In genomic region chr4:185799442-185799841, GRCh38 we compare ENCODE assay signal across 18 cellular contexts. TPM values are rescaled to one million over a fixed set of nuclear protein-coding genes. Genes with fewer than 3 reads are reported as not detected.
DNase-seq lines count a peak whose midpoint lies in the region; ATAC-seq, FAIRE-seq and TF ChIP-seq lines count a peak whose summit lies in the region.
"Had no signal": no experiment of that assay in that cellular context is flagged by ENCODE, and none has a peak within 500 bp of the region (broad histone marks: within the 10 kb centered on the region; RNA-seq: fewer than 3 reads in every experiment).

No MANE protein-coding gene starts in this region.

- no peak overlapping the region for H3K56ac ChIP-seq in H1 (replicated peaks; ENCODE audit: insufficient read length, low read depth, low read length)

- H3K23ac ChIP-seq in H1 (ENCODE audit: insufficient read length), result no peak overlapping the region

- 90% methylated on average over 10 of the region's 10 CpGs; no CpG with 5 or more reads in 1 of the 2 experiments for whole genome bisulfite sequencing in H1 (ENCODE audit: extremely low coverage in 1 of 2, insufficient coverage in 1 of 2, insufficient read length in 1 of 2, insufficient replicate concordance in 2 of 2, low coverage in 1 of 2, low lambda C conversion rate in 2 of 2, missing lambda C conversion rate in 1 of 2), 2 experiments
- WGBS in sigmoid colon, 2 donors, result 92 to 93% methylated on average over 10 of the region's 10 CpGs

- H3K4me1 ChIP-seq in cardiac muscle cell (ENCODE audit: low read depth) (peaks cover 48% of the 10 kb centered on the region), H1 (replicated peaks in 1 of 4; ENCODE audit: control insufficient read depth in 3 of 4, insufficient read depth in 4 of 4, low read length in 3 of 4) (peaks cover 0 to 3% (median 0%) of the 10 kb centered on the region in 4 experiments; a peak in 2 of 7 replicates), left lung (no peaks in the 10 kb centered on the region), sigmoid colon (peaks cover 0 to 51% (median 36%) of the 10 kb centered on the region in 4 donors)
- H3K4me1 ChIP-seq: BLaER1 had no signal

- H4K20me1 ChIP-seq in H1 (replicated peaks in 1 of 2; ENCODE audit: control insufficient read depth in 1 of 2, insufficient read depth in 2 of 2, low read length in 2 of 2), result no peaks in the 10 kb centered on the region
- H4K20me1 ChIP-seq: BLaER1 had no signal

- ATAC-seq in Right ventricle myocardium inferior (no peak), left lung (peak; percentile 47), HG03159 (IDR thresholded peaks at IDR 0.05; ENCODE audit: unreplicated experiment) (no peak), GM21825 (IDR thresholded peaks at IDR 0.05; ENCODE audit: unreplicated experiment) (no peak)

- H3K79me2 ChIP-seq in H1 (ENCODE audit: control insufficient read depth in 1 of 2, insufficient read depth in 2 of 2, low read length in 2 of 2), result no peaks in the 10 kb centered on the region

- H3K18ac ChIP-seq in H1 (ENCODE audit: extremely low read depth, low read length), result no peak overlapping the region

- no peak overlapping the region for H4K8ac ChIP-seq in H1 (ENCODE audit: extremely low read depth, insufficient read depth, low read length)

- no peak overlapping the region for H3K9ac ChIP-seq in H1 (replicated peaks in 1 of 4; ENCODE audit: extremely low read depth in 1 of 4, low read depth in 3 of 4, low read length in 3 of 4)
- H3K9ac ChIP-seq: BLaER1 had no signal

- no peak overlapping the region for H2BK12ac ChIP-seq in H1 (ENCODE audit: low read depth, low read length)

- TF ChIP-seq POLR2A in H1 (IDR thresholded peaks at IDR 0.05; ENCODE audit: control extremely low read depth in 1 of 2, low read depth in 2 of 2, low read length in 2 of 2) (no peak), sigmoid colon (IDR thresholded peaks at IDR 0.05) (no peak)

- H3K27me3 ChIP-seq in cardiac muscle cell (no peaks in the 10 kb centered on the region), H1 (replicated peaks in 1 of 4; ENCODE audit: control insufficient read depth in 3 of 4, extremely low read depth in 1 of 4, insufficient read depth in 3 of 4, low read length in 3 of 4) (no peaks in the 10 kb centered on the region), left lung (no peaks in the 10 kb centered on the region), sigmoid colon (no peaks in the 10 kb centered on the region)
- H3K27me3 ChIP-seq: BLaER1 had no signal

- FAIRE-seq in H1 (lab: Jason Lieb, UNC), result no peak
- FAIRE-seq: GM19239 had no signal

- H2AFZ ChIP-seq in H1 (ENCODE audit: low read length), result no peak overlapping the region

- no peak overlapping the region for H2AK5ac ChIP-seq in H1 (ENCODE audit: low read depth, low read length)

- CTCF ChIA-PET in H1 (lab: Charles Lee; ENCODE audit: partially characterized antibody), result no interaction called here

- TF ChIP-seq RAD21 in H1 (IDR thresholded peaks at IDR 0.05 in 1 of 2, conservative IDR thresholded peaks at IDR 0.05 in 1 of 2; ENCODE audit: low read depth in 2 of 2, low read length in 2 of 2), result no peak

- H2BK5ac ChIP-seq in H1 (ENCODE audit: low read depth, low read length), result no peak overlapping the region

- no peak overlapping the region for H3K4me2 ChIP-seq in H1 (ENCODE audit: insufficient read depth in 1 of 2, low read depth in 2 of 2, low read length in 2 of 2)
- H3K4me2 ChIP-seq: BLaER1 had no signal

- H3K4me3 ChIP-seq in cardiac muscle cell (no peak overlapping the region), H1 (ENCODE audit: extremely low read depth in 1 of 4, insufficient read depth in 2 of 4, low read depth in 3 of 4, low read length in 4 of 4) (no peak overlapping the region), left lung (no peak overlapping the region), sigmoid colon (no peak overlapping the region)
- H3K4me3 ChIP-seq: BLaER1 had no signal

- intact Hi-C loops in Right ventricle myocardium inferior (cut with DNase I) (no loop called here), left lung (cut with DNase I) (no loop called here), sigmoid colon (cut with DNase I) (loop anchor here (5.0 kb wide), 1 partner anchor 62 kb away; no protein-coding TSS in a partner anchor)

- TF ChIP-seq CTCF in cardiac muscle cell (IDR thresholded peaks at IDR 0.05; ENCODE audit: low read depth, low read length) (no peak), H1 (IDR thresholded peaks at IDR 0.05; ENCODE audit: control extremely low read depth in 1 of 3, insufficient read depth in 1 of 3, low read depth in 1 of 3, low read length in 3 of 3) (no peak), left lung (IDR thresholded peaks at IDR 0.05) (no peak), sigmoid colon (IDR thresholded peaks at IDR 0.05) (no peak)

- no peak overlapping the region for H4K91ac ChIP-seq in H1 (replicated peaks; ENCODE audit: insufficient read length, low read length)

- no peaks in the 10 kb centered on the region for H3K36me3 ChIP-seq in cardiac muscle cell
- H3K36me3 ChIP-seq in H1 (ENCODE audit: control insufficient read depth in 2 of 4, insufficient read depth in 4 of 4, low read length in 3 of 4), result no peaks in the 10 kb centered on the region; a peak in 1 of 8 replicates
- no peaks in the 10 kb centered on the region for H3K36me3 ChIP-seq in left lung
- no peaks in the 10 kb centered on the region for H3K36me3 ChIP-seq in sigmoid colon
- H3K36me3 ChIP-seq: BLaER1 had no signal

- no peaks in the 10 kb centered on the region for H3K79me1 ChIP-seq in H1 (ENCODE audit: low read depth, low read length)

- no peak overlapping the region for H3K14ac ChIP-seq in H1 (ENCODE audit: insufficient read length)

- H2BK20ac ChIP-seq in H1 (ENCODE audit: low read length), result no peak overlapping the region

- H2BK120ac ChIP-seq in H1 (replicated peaks; ENCODE audit: low read depth, low read length), result no peak overlapping the region

- no peak overlapping the region for H2BK15ac ChIP-seq in H1 (ENCODE audit: low read length)

- H3K27ac ChIP-seq in cardiac muscle cell (peak overlapping the region; percentile 70), H1 (ENCODE audit: low read depth, low read length) (no peak overlapping the region), left lung (no peak overlapping the region), sigmoid colon (peak overlapping the region in 3 of 4 donors; percentile 73 to 80 (median 77))
- H3K27ac ChIP-seq: BLaER1, HL-60 had no signal

- H3K4ac ChIP-seq in H1 (replicated peaks; ENCODE audit: insufficient read length, low read depth, low read length), result peak overlapping the region; percentile 50

- H3K23me2 ChIP-seq in H1 (ENCODE audit: low read depth, low read length), result no peaks in the 10 kb centered on the region

- TF ChIP-seq EP300 in H1 (IDR thresholded peaks at IDR 0.05; ENCODE audit: borderline replicate concordance in 1 of 2, low read depth in 2 of 2, low read length in 2 of 2), result no peak
- peak; percentile 55 to 97 (median 86) for TF ChIP-seq EP300 in sigmoid colon (IDR thresholded peaks at IDR 0.05)

- H4K5ac ChIP-seq in H1 (ENCODE audit: insufficient read length, low read depth, low read length), result no peak overlapping the region

- H3K9me3 ChIP-seq in cardiac muscle cell (ENCODE audit: low read depth) (no peaks in the 10 kb centered on the region), H1 (ENCODE audit: insufficient read depth in 2 of 2, low read depth in 1 of 2, low read length in 1 of 2) (no peaks in the 10 kb centered on the region), left lung (no peaks in the 10 kb centered on the region), sigmoid colon (no peaks in the 10 kb centered on the region)
- H3K9me3 ChIP-seq: BLaER1, Caco-2 had no signal

- POLR2A ChIA-PET in H1 (lab: Charles Lee; ENCODE audit: partially characterized antibody), result no interaction called here

- DNase-seq in cardiac muscle cell (ENCODE audit: low read depth in 1 of 2, low spot score in 1 of 2), result no peak
- DNase-seq in Right ventricle myocardium inferior (ENCODE audit: missing footprints), result no peak
- no peak for DNase-seq in H1 (ENCODE audit: low read depth in 1 of 2, low spot score in 2 of 2)
- no peak for DNase-seq in left lung
- DNase-seq in sigmoid colon, result no peak
- no peak for DNase-seq in NCI-H128 (lab: John Stamatoyannopoulos, UW; ENCODE audit: unreplicated experiment)
- DNase-seq: 8988T; AML-193; Caco-2; CD8-positive, alpha-beta memory T cell; GF-D8; HCEC 1CT; HFFc6 had no signal

TF ChIP-seq in H1, 55 proteins besides CTCF, POLR2A, EP300 and RAD21:
- no peak for TF ChIP-seq SUZ12 (IDR thresholded peaks at IDR 0.05; ENCODE audit: low read length)

RNA-seq across cellular contexts. Expression of gene SORBS2, which starts 12.6 kb away (rescaled TPM):
- total RNA-seq in cardiac muscle cell, result 318 and 453 TPM in 2 replicates
- polyA plus RNA-seq in cardiac muscle cell, result 470 and 545 TPM in 2 replicates
- total RNA-seq in Right ventricle myocardium inferior, result 828 TPM
- 73.0 and 75.8 TPM in 2 replicates for total RNA-seq in H1 (2021; fragmentation: NEBNext Ultra II Directional; extraction: Animal tissue kit (Norgen Biotek cat#: 25700))
- 37.4 and 87.1 TPM in 2 replicates for polyA plus RNA-seq in H1 (2011; rRNA removed)
- polyA plus RNA-seq in H1 (2011; cell fraction: cytosol; rRNA removed), result 34.5 TPM
- 96.7 TPM for polyA plus RNA-seq in H1 (2011; cell fraction: nucleus; rRNA removed)
- 46.3 to 72.9 TPM (median 63.2 TPM) in 4 replicates for polyA plus RNA-seq in H1 (2012, experiment 1 of 2)
- 12.5 TPM for polyA plus RNA-seq in H1 (2012, experiment 2 of 2)
- 80.9 TPM for polyA plus RNA-seq in H1 (2013, experiment 1 of 2)
- polyA plus RNA-seq in H1 (2013, experiment 2 of 2), result 79.9 TPM
- polyA minus RNA-seq in H1 (2011; rRNA and poly(A)+ RNA removed), result 136 and 328 TPM in 2 replicates
- polyA minus RNA-seq in H1 (2011; cell fraction: cytosol; rRNA and poly(A)+ RNA removed), result 49.0 TPM
- polyA minus RNA-seq in H1 (2011; cell fraction: nucleus; rRNA and poly(A)+ RNA removed), result 200 TPM
- total RNA-seq in left lung, result 10 to 100 TPM; 36.5 to 50.8 TPM
- 1,000 to 10,000 TPM in 1 of 4 donors, 100 to 1,000 TPM in 3; 849 to 1,032 (median 869) TPM for total RNA-seq in sigmoid colon
- 10 to 100 TPM in 2 of 3 donors, 1 to 10 TPM in 1; 7.9 to 26.9 (median 15.6) TPM for polyA plus RNA-seq in sigmoid colon
- total RNA-seq: CD8-positive, alpha-beta memory T cell had no signal
- polyA plus RNA-seq: CD8-positive, alpha-beta memory T cell had no signal

Comparison
In these comparisons a context has a peak if more than half of its experiments do, and no peak if none do; other contexts are left out.
1. H3K27ac ChIP-seq: peak in cardiac muscle cell (single experiment) and sigmoid colon (3 of 4); none in H1 (single experiment) and left lung (0 of 2).